Comparison of ENCODE assay signal across 8 cellular contexts in genomic region chr19:12668346-12668745, GRCh38. TPM values are rescaled to one million over a fixed set of nuclear protein-coding genes. Genes with fewer than 3 reads are reported as not detected.
DNase-seq lines count a peak whose midpoint lies in the region; ATAC-seq and TF ChIP-seq lines count a peak whose summit lies in the region.

No MANE protein-coding gene starts in this region.

- POLR2A ChIA-PET in BJ (lab: Charles Lee) = interaction anchor here (0.5 kb wide), 1 partner anchor 23 kb away, joined by 3 read pairs; no protein-coding TSS in a partner anchor

- H3K9me3 Mint-ChIP-seq in nephron progenitor cell = no peaks in the 10 kb centered on the region

- peaks cover 56% of the 10 kb centered on the region for H3K79me2 ChIP-seq in MM.1S (ENCODE audit: low read length)

- H3K9ac ChIP-seq in MM.1S (ENCODE audit: low read length) = peak overlapping the region; percentile 96

- peaks cover 22% of the 10 kb centered on the region for H3K4me1 ChIP-seq in MM.1S (ENCODE audit: low read length)
- peaks cover 19% of the 10 kb centered on the region for H3K4me1 ChIP-seq in ectodermal cell (ENCODE audit: control insufficient read depth, insufficient read depth, low read length)

- H3K27me3 Mint-ChIP-seq in nephron progenitor cell (ENCODE audit: low read depth, poor library complexity) = peaks cover 4% of the 10 kb centered on the region

- H3K36me3 ChIP-seq in BJ (ENCODE audit: control insufficient read depth, insufficient read depth, low read length) (peaks cover 13% of the 10 kb centered on the region), MM.1S (replicated peaks; ENCODE audit: insufficient read depth, low read length) (no peaks in the 10 kb centered on the region), ectodermal cell (ENCODE audit: control insufficient read depth, insufficient read depth, low read length) (peaks cover 5% of the 10 kb centered on the region)

- ATAC-seq in HG03135 (IDR thresholded peaks at IDR 0.05; ENCODE audit: unreplicated experiment) = no peak

- H3K9me3 ChIP-seq in MM.1S (replicated peaks; ENCODE audit: insufficient read depth, low read length) (no peaks in the 10 kb centered on the region), ectodermal cell (ENCODE audit: control insufficient read depth, low read length) (no peaks in the 10 kb centered on the region)

- peaks cover 10% of the 10 kb centered on the region for H3K36me3 Mint-ChIP-seq in nephron progenitor cell (ENCODE audit: low read depth)

- no peaks in the 10 kb centered on the region for H3K9me2 ChIP-seq in MM.1S (replicated peaks; ENCODE audit: insufficient read depth, low read length)

- TF ChIP-seq CTCF in BJ (IDR thresholded peaks at IDR 0.05; ENCODE audit: insufficient read depth, low read depth, low read length) (no peak), MM.1S (IDR thresholded peaks at IDR 0.05; ENCODE audit: low read length) (no peak), nephron progenitor cell (IDR thresholded peaks at IDR 0.05) (no peak), GM13976 (IDR thresholded peaks at IDR 0.05; ENCODE audit: borderline replicate concordance, control extremely low read depth, extremely low read depth, insufficient read depth, missing control alignments) (no peak)

- 86 to 89% methylated on average over 8 of the region's 8 CpGs for WGBS in ectodermal cell, 2 experiments

- H3F3A ChIP-seq in MM.1S (ENCODE audit: insufficient read depth, low read length) = no peaks in the 10 kb centered on the region

- CTCF ChIA-PET in BJ (lab: Yijun Ruan, JAX) = interaction anchor here (1.0 to 2.4 kb wide), 4 partner anchors 8 to 104 kb away, joined by 3 to 13 read pairs (median 3); no protein-coding TSS in a partner anchor

- H3K4me3 Mint-ChIP-seq in nephron progenitor cell = peak overlapping the region; percentile 97

- peak overlapping the region; percentile 83 for H3K4me2 ChIP-seq in MM.1S (ENCODE audit: low read depth, low read length)

- peak overlapping the region; percentile 87; the same call in 1 of the 2 replicates for H3K27ac ChIP-seq in MM.1S (ENCODE audit: low read length)
- no peak overlapping the region for H3K27ac ChIP-seq in ectodermal cell (ENCODE audit: insufficient read depth, low read depth, low read length, poor library complexity, severe bottlenecking)

- no peak overlapping the region for H2AFZ ChIP-seq in MM.1S (ENCODE audit: low read length)

- H3K27me3 ChIP-seq in BJ (ENCODE audit: control insufficient read depth, insufficient read depth, low read length) (no peaks in the 10 kb centered on the region), MM.1S (replicated peaks; ENCODE audit: insufficient read depth, low read length) (no peaks in the 10 kb centered on the region), ectodermal cell (ENCODE audit: control insufficient read depth, insufficient read depth, low read length, poor library complexity, severe bottlenecking) (no peaks in the 10 kb centered on the region)

- H3K27ac Mint-ChIP-seq in nephron progenitor cell = peak overlapping the region; percentile 81

- in situ Hi-C loops in GM13976 (cut with MboI; ENCODE audit: low sequenced_read_pairs, unreplicated experiment) = no loop called here

- no peaks in the 10 kb centered on the region for H4K20me1 ChIP-seq in MM.1S (ENCODE audit: insufficient read depth, low read length)

- peaks cover 67% of the 10 kb centered on the region for H3K4me1 Mint-ChIP-seq in nephron progenitor cell

- H3K4me3 ChIP-seq in BJ (ENCODE audit: low read depth, low read length) (peak overlapping the region; percentile 82), MM.1S (ENCODE audit: low read length) (peak overlapping the region; percentile 97), ectodermal cell (ENCODE audit: insufficient read depth, low read depth, low read length) (peak overlapping the region; percentile 97)

- DNase-seq in BJ (ENCODE audit: low read depth) = no peak
- no peak for DNase-seq in MM.1S
- no peak for DNase-seq in nephron progenitor cell
- DNase-seq in GM13976 (ENCODE audit: low spot score) = no peak
- no peak for DNase-seq in NCI-H1694 (lab: John Stamatoyannopoulos, UW)
- no peak for DNase-seq in OCI-M1 (lab: John Stamatoyannopoulos, UW)

RNA-seq across cellular contexts. Expression of gene WDR83, which starts 1.7 kb away (rescaled TPM):
- polyA plus RNA-seq in BJ (2011; rRNA removed) = 6.1 and 9.3 TPM in 2 replicates
- 4.5 and 6.3 TPM in 2 replicates for polyA minus RNA-seq in BJ (2011; rRNA and poly(A)+ RNA removed)
- 17.9 TPM for polyA plus RNA-seq in ectodermal cell (2013, experiment 1 of 4)
- 18.7 TPM for polyA plus RNA-seq in ectodermal cell (2013, experiment 2 of 4)
- 15.4 TPM for polyA plus RNA-seq in ectodermal cell (2013, experiment 3 of 4)
- 14.7 TPM for polyA plus RNA-seq in ectodermal cell (2013, experiment 4 of 4)

RNA-seq across cellular contexts. Expression of gene MAN2B1, which starts 1.8 kb away (rescaled TPM):
- 31.7 and 66.9 TPM in 2 replicates for polyA plus RNA-seq in BJ (2011; rRNA removed)
- 11.3 and 13.0 TPM in 2 replicates for polyA minus RNA-seq in BJ (2011; rRNA and poly(A)+ RNA removed)
- 50.1 TPM for polyA plus RNA-seq in ectodermal cell (2013, experiment 1 of 4)
- polyA plus RNA-seq in ectodermal cell (2013, experiment 2 of 4) = 48.5 TPM
- polyA plus RNA-seq in ectodermal cell (2013, experiment 3 of 4) = 63.1 TPM
- 75.0 TPM for polyA plus RNA-seq in ectodermal cell (2013, experiment 4 of 4)

RNA-seq across cellular contexts. Expression of gene DHPS, which starts 13.3 kb away (rescaled TPM):
- polyA plus RNA-seq in BJ (2011; rRNA removed) = 64.7 and 92.2 TPM in 2 replicates
- 32.3 and 46.3 TPM in 2 replicates for polyA minus RNA-seq in BJ (2011; rRNA and poly(A)+ RNA removed)
- 96.6 TPM for polyA plus RNA-seq in ectodermal cell (2013, experiment 1 of 4)
- 87.1 TPM for polyA plus RNA-seq in ectodermal cell (2013, experiment 2 of 4)
- polyA plus RNA-seq in ectodermal cell (2013, experiment 3 of 4) = 81.7 TPM
- 88.5 TPM for polyA plus RNA-seq in ectodermal cell (2013, experiment 4 of 4)

RNA-seq across cellular contexts. Expression of gene GNG14, which starts 19.5 kb away (rescaled TPM):
- not detected in 2 replicates for polyA plus RNA-seq in BJ (2011; rRNA removed)
- polyA minus RNA-seq in BJ (2011; rRNA and poly(A)+ RNA removed) = not detected in 2 replicates
- not detected for polyA plus RNA-seq in ectodermal cell (2013, experiment 1 of 4)
- polyA plus RNA-seq in ectodermal cell (2013, experiment 2 of 4) = not detected
- polyA plus RNA-seq in ectodermal cell (2013, experiment 3 of 4) = not detected
- not detected for polyA plus RNA-seq in ectodermal cell (2013, experiment 4 of 4)

RNA-seq across cellular contexts. Expression of gene FBXW9, which starts 28.1 kb away (rescaled TPM):
- polyA plus RNA-seq in BJ (2011; rRNA removed) = 7.7 and 13.6 TPM in 2 replicates
- 4.3 and 6.8 TPM in 2 replicates for polyA minus RNA-seq in BJ (2011; rRNA and poly(A)+ RNA removed)
- polyA plus RNA-seq in ectodermal cell (2013, experiment 1 of 4) = 17.6 TPM
- 20.1 TPM for polyA plus RNA-seq in ectodermal cell (2013, experiment 2 of 4)
- 17.4 TPM for polyA plus RNA-seq in ectodermal cell (2013, experiment 3 of 4)
- 20.6 TPM for polyA plus RNA-seq in ectodermal cell (2013, experiment 4 of 4)
